ENCODE assay signal across 8 cellular contexts in the genomic region with DNA sequence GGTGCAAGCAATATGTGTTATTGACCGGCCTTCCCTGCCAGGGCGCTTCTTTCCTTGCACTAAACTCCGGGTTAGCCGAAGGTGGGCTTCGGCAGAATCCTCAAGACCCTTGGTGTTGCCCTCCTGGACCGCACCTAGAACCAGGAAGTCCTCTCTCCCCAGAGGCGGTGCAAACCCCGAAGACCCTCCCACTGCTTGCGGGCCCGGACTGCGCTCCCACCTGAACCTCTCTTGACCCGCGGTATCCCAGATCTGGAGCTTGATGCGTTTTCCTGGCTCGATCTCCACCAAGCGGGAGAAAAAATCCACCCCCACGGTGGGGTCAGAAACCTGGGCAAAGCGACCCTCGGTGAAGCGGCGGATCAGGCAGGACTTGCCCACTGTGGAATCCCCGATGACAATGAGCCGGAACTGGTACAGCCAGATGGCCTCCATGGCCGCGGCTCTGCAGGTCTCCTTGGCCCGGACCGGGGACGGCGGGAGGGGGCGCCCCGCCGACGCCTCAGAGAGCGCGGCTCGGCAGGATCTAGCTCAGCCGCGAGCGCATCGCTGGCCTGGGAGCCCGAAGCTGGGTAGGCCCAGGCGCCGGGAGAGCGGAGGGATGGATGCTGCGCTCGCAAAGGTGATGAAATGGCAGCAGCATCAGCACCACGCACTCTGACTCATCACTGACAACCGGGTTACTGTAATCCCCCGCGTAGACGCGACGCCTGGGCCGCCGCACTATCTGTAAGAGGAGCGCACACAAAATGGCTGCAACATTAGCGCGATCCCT. TPM values are rescaled to one million over a fixed set of nuclear protein-coding genes. Genes with fewer than 3 reads are reported as not detected.
DNase-seq lines count a peak whose midpoint lies in the region; ATAC-seq and TF ChIP-seq lines count a peak whose summit lies in the region.

A gene with protein sequence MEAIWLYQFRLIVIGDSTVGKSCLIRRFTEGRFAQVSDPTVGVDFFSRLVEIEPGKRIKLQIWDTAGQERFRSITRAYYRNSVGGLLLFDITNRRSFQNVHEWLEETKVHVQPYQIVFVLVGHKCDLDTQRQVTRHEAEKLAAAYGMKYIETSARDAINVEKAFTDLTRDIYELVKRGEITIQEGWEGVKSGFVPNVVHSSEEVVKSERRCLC (minus strand): TSS at position 638 of the 775 bp plus-strand sequence. CDS start 203 bp downstream, at position 435.

- no peak for TF ChIP-seq POLR2A in gastroesophageal sphincter (IDR thresholded peaks at IDR 0.05)
- TF ChIP-seq POLR2A in suprapubic skin (IDR thresholded peaks at IDR 0.05) = no peak

- WGBS in gastroesophageal sphincter (ENCODE audit: low coverage in 1 of 2), 2 donors = 0 to 28% methylated on average over 3 to 11 of the region's 58 CpGs
- 27% methylated on average over 47 of the region's 58 CpGs for WGBS in suprapubic skin

- H3K36me3 ChIP-seq in HUES48 (ENCODE audit: control insufficient read depth, insufficient read depth, low read length) = no peaks in the 10 kb centered on the region
- H3K36me3 ChIP-seq in gastroesophageal sphincter = no peaks in the 10 kb centered on the region
- H3K36me3 ChIP-seq in suprapubic skin = no peaks in the 10 kb centered on the region

- TF ChIP-seq EP300 in gastroesophageal sphincter (IDR thresholded peaks at IDR 0.05) (no peak), suprapubic skin (IDR thresholded peaks at IDR 0.05) (no peak)

- H3K9me3 ChIP-seq in HUES48 (ENCODE audit: control insufficient read depth, insufficient read depth, low read length) (peaks cover 48% of the 10 kb centered on the region), gastroesophageal sphincter (no peaks in the 10 kb centered on the region), suprapubic skin (no peaks in the 10 kb centered on the region)

- peak within 1 kb of the TSS; percentile 65 for H3K27ac ChIP-seq in HUES48 (ENCODE audit: low read depth, low read length)
- H3K27ac ChIP-seq in gastroesophageal sphincter = peak within 1 kb of the TSS in 1 of 4 donors; percentile 8
- no peak within 1 kb of the TSS for H3K27ac ChIP-seq in suprapubic skin

- H3K4me1 ChIP-seq in HUES48 (ENCODE audit: control insufficient read depth, insufficient read depth, low read length) = no peaks in the 10 kb centered on the region; the same call in 1 of the 2 replicates
- no peaks in the 10 kb centered on the region for H3K4me1 ChIP-seq in gastroesophageal sphincter
- no peaks in the 10 kb centered on the region for H3K4me1 ChIP-seq in suprapubic skin

- peak; percentile 87 for DNase-seq in DMS 273 (lab: John Stamatoyannopoulos, UW; ENCODE audit: unreplicated experiment)
- DNase-seq in RPMI8226 = peak; percentile 72
- DNase-seq in activated gamma-delta T cell (lab: John Stamatoyannopoulos, UW) = peak; percentile 40
- peak; percentile 65 for DNase-seq in occipital lobe (lab: John Stamatoyannopoulos, UW)
- DNase-seq in suprapubic skin (ENCODE audit: low spot score in 2 of 2) = no peak

- H3K4me3 ChIP-seq in HUES48 (ENCODE audit: low read depth, low read length) (peak within 1 kb of the TSS; percentile 69), gastroesophageal sphincter (peak within 1 kb of the TSS; percentile 15 to 42), suprapubic skin (peak within 1 kb of the TSS; percentile 37)

- H3K27me3 ChIP-seq in HUES48 (ENCODE audit: control insufficient read depth, insufficient read depth, low read length) (no peaks in the 10 kb centered on the region), gastroesophageal sphincter (no peaks in the 10 kb centered on the region), suprapubic skin (peaks cover 4% of the 10 kb centered on the region)

- H3K9ac ChIP-seq in HUES48 (ENCODE audit: low read depth, low read length) = peak within 1 kb of the TSS; percentile 44; the same call in 1 of the 2 replicates

- ATAC-seq in GM21381 (IDR thresholded peaks at IDR 0.05; ENCODE audit: unreplicated experiment) (peak; percentile 94), gastroesophageal sphincter (peak; percentile 46)

- TF ChIP-seq CTCF in gastroesophageal sphincter (IDR thresholded peaks at IDR 0.05) (peak in 1 of 4 experiments; percentile 12), suprapubic skin (IDR thresholded peaks at IDR 0.05) (no peak)

RNA-seq across cellular contexts. Expression of the gene that starts here (rescaled TPM):
- total RNA-seq in gastroesophageal sphincter (under 1 TPM in 2 of 4 donors, not detected in 2; 0.40 to 0.54 TPM), occipital lobe (28.2 TPM), suprapubic skin (under 1 TPM in 2 of 4 donors, not detected in 2; 0.34 to 0.89 TPM)

Comparison
In these comparisons a context has a peak if more than half of its experiments do, and no peak if none do; other contexts are left out.
1. RNA of the gene that starts here (total RNA-seq): 28.2 TPM in occipital lobe (single experiment); 0.40 to 0.54 TPM in gastroesophageal sphincter and 0.34 to 0.89 TPM in suprapubic skin; every median in the first group is over 10 times any median in the second.
2. Peak in ATAC-seq and H3K4me3 ChIP-seq in gastroesophageal sphincter; RNA of the gene not detected or under 1 TPM.
3. DNase-seq: peak in DMS 273 (single experiment), RPMI8226 (single experiment), activated gamma-delta T cell (single experiment) and occipital lobe (single experiment); none in suprapubic skin (0 of 2).
4. Peak in every context shown above with its lines, with median percentiles within 50 percentile points of each other: H3K4me3 ChIP-seq.